In the genomic region with DNA sequence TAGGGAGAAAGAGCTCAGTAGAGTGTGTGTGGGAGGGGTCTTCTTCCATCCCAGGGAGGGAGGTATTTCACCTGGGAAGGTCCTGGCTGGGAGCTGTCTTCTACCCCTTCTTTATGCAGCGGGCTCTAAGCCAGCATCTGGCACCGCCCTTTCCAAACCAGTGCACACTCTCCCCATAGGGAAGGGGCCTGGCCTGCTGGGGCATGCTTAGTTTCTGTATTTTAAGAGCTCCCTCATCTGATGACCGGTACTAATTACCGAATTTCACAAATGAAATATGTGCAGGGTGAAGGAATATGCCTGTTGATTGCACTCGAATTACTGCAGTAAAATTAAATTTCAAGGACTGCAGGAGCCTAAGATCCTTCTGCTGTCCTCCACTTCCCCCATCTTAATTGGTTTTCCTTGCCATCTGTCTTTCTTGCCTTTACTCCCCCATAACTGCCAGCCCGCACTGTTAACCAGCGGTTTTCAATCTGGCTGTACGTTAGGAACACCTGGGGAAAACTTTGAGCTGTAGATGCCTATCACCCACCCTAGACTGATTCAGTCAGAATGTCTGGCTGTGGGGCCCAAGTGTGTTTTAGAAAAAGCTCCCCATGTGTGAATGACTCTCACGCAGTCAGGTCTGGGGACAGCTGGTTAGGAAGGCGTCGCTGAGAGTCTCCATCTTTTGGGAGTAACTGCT, we compare ENCODE assay signal across 1 cellular context.
TF ChIP-seq lines count a peak whose summit lies in the region.

No MANE protein-coding gene starts in this region.

TF ChIP-seq in HCT116, 20 proteins besides CTCF, POLR2A, EP300 and RAD21 (continued from another document):
- TF ChIP-seq SP1 (IDR thresholded peaks at IDR 0.05; ENCODE audit: low read depth): no peak
- TF ChIP-seq, protein P1, sequence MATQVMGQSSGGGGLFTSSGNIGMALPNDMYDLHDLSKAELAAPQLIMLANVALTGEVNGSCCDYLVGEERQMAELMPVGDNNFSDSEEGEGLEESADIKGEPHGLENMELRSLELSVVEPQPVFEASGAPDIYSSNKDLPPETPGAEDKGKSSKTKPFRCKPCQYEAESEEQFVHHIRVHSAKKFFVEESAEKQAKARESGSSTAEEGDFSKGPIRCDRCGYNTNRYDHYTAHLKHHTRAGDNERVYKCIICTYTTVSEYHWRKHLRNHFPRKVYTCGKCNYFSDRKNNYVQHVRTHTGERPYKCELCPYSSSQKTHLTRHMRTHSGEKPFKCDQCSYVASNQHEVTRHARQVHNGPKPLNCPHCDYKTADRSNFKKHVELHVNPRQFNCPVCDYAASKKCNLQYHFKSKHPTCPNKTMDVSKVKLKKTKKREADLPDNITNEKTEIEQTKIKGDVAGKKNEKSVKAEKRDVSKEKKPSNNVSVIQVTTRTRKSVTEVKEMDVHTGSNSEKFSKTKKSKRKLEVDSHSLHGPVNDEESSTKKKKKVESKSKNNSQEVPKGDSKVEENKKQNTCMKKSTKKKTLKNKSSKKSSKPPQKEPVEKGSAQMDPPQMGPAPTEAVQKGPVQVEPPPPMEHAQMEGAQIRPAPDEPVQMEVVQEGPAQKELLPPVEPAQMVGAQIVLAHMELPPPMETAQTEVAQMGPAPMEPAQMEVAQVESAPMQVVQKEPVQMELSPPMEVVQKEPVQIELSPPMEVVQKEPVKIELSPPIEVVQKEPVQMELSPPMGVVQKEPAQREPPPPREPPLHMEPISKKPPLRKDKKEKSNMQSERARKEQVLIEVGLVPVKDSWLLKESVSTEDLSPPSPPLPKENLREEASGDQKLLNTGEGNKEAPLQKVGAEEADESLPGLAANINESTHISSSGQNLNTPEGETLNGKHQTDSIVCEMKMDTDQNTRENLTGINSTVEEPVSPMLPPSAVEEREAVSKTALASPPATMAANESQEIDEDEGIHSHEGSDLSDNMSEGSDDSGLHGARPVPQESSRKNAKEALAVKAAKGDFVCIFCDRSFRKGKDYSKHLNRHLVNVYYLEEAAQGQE (IDR thresholded peaks at IDR 0.05; ENCODE audit: low read depth): no peak
- TF ChIP-seq, protein P2, sequence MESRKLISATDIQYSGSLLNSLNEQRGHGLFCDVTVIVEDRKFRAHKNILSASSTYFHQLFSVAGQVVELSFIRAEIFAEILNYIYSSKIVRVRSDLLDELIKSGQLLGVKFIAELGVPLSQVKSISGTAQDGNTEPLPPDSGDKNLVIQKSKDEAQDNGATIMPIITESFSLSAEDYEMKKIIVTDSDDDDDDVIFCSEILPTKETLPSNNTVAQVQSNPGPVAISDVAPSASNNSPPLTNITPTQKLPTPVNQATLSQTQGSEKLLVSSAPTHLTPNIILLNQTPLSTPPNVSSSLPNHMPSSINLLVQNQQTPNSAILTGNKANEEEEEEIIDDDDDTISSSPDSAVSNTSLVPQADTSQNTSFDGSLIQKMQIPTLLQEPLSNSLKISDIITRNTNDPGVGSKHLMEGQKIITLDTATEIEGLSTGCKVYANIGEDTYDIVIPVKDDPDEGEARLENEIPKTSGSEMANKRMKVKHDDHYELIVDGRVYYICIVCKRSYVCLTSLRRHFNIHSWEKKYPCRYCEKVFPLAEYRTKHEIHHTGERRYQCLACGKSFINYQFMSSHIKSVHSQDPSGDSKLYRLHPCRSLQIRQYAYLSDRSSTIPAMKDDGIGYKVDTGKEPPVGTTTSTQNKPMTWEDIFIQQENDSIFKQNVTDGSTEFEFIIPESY (IDR thresholded peaks at IDR 0.05; ENCODE audit: extremely low read depth, insufficient replicate concordance, low read length): no peak
- no peak for TF ChIP-seq SIN3A (IDR thresholded peaks at IDR 0.05; ENCODE audit: low read depth)
- TF ChIP-seq SRF (IDR thresholded peaks at IDR 0.05; ENCODE audit: low read depth): no peak
- no peak for TF ChIP-seq EZH2 (IDR thresholded peaks at IDR 0.05)
- TF ChIP-seq TCF7L2 (IDR thresholded peaks at IDR 0.05; ENCODE audit: borderline replicate concordance, extremely low read depth, insufficient read depth, insufficient read length): no peak
TF ChIP-seq in HCT116: peak in this region for 0.
